In genomic region chr7:97735075-97735474, GRCh38 we compare ENCODE assay signal across 8 cellular contexts. TPM values are rescaled to one million over a fixed set of nuclear protein-coding genes. Genes with fewer than 3 reads are reported as not detected.
"Had no signal": no experiment of that assay in that cellular context is flagged by ENCODE, and none has a peak within 500 bp of the region (broad histone marks: within the 10 kb centered on the region; RNA-seq: fewer than 3 reads in every experiment).

No MANE protein-coding gene starts in this region.

- FAIRE-seq: GM12878, GM12891, GM12892, GM18507, GM19239 had no signal

- DNase-seq: GDM1, GF-D8 had no signal

- ATAC-seq: GM12878 had no signal

- H3K4me3 ChIP-seq: GM12878 had no signal

RNA-seq across cellular contexts. Expression of gene TAC1, which starts 3.2 kb away (rescaled TPM):
- total RNA-seq: G401, GM12878 had no signal
- polyA plus RNA-seq: GM12878 had no signal
